ENCODE assay signal across 1 cellular context in genomic region chr18:49997468-49998045, GRCh38.
TF ChIP-seq lines count a peak whose summit lies in the region.

No MANE protein-coding gene starts in this region.

TF ChIP-seq in GM23338, 12 proteins besides CTCF, POLR2A, EP300 and RAD21 (continued from another document):
- TF ChIP-seq, protein P1, sequence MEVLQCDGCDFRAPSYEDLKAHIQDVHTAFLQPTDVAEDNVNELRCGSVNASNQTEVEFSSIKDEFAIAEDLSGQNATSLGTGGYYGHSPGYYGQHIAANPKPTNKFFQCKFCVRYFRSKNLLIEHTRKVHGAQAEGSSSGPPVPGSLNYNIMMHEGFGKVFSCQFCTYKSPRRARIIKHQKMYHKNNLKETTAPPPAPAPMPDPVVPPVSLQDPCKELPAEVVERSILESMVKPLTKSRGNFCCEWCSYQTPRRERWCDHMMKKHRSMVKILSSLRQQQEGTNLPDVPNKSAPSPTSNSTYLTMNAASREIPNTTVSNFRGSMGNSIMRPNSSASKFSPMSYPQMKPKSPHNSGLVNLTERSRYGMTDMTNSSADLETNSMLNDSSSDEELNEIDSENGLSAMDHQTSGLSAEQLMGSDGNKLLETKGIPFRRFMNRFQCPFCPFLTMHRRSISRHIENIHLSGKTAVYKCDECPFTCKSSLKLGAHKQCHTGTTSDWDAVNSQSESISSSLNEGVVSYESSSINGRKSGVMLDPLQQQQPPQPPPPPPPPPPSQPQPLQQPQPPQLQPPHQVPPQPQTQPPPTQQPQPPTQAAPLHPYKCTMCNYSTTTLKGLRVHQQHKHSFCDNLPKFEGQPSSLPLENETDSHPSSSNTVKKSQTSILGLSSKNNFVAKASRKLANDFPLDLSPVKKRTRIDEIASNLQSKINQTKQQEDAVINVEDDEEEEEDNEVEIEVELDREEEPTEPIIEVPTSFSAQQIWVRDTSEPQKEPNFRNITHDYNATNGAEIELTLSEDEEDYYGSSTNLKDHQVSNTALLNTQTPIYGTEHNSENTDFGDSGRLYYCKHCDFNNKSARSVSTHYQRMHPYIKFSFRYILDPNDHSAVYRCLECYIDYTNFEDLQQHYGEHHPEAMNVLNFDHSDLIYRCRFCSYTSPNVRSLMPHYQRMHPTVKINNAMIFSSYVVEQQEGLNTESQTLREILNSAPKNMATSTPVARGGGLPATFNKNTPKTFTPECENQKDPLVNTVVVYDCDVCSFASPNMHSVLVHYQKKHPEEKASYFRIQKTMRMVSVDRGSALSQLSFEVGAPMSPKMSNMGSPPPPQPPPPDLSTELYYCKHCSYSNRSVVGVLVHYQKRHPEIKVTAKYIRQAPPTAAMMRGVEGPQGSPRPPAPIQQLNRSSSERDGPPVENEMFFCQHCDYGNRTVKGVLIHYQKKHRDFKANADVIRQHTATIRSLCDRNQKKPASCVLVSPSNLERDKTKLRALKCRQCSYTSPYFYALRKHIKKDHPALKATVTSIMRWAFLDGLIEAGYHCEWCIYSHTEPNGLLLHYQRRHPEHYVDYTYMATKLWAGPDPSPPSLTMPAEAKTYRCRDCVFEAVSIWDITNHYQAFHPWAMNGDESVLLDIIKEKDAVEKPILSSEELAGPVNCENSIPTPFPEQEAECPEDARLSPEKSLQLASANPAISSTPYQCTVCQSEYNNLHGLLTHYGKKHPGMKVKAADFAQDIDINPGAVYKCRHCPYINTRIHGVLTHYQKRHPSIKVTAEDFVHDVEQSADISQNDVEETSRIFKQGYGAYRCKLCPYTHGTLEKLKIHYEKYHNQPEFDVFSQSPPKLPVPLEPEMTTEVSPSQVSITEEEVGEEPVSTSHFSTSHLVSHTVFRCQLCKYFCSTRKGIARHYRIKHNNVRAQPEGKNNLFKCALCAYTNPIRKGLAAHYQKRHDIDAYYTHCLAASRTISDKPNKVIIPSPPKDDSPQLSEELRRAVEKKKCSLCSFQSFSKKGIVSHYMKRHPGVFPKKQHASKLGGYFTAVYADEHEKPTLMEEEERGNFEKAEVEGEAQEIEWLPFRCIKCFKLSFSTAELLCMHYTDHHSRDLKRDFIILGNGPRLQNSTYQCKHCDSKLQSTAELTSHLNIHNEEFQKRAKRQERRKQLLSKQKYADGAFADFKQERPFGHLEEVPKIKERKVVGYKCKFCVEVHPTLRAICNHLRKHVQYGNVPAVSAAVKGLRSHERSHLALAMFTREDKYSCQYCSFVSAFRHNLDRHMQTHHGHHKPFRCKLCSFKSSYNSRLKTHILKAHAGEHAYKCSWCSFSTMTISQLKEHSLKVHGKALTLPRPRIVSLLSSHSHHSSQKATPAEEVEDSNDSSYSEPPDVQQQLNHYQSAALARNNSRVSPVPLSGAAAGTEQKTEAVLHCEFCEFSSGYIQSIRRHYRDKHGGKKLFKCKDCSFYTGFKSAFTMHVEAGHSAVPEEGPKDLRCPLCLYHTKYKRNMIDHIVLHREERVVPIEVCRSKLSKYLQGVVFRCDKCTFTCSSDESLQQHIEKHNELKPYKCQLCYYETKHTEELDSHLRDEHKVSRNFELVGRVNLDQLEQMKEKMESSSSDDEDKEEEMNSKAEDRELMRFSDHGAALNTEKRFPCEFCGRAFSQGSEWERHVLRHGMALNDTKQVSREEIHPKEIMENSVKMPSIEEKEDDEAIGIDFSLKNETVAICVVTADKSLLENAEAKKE (CRISPR knock-in tag; IDR thresholded peaks at IDR 0.05): no peak
- TF ChIP-seq ZNF114 (CRISPR knock-in tag; IDR thresholded peaks at IDR 0.05) (no peak), POLR2AphosphoS5 (IDR thresholded peaks at IDR 0.05; ENCODE audit: low read depth) (no peak), REST (IDR thresholded peaks at IDR 0.05; ENCODE audit: unreplicated experiment) (no peak)
